ENCODE assay signal across 1 cellular context in the genomic region with DNA sequence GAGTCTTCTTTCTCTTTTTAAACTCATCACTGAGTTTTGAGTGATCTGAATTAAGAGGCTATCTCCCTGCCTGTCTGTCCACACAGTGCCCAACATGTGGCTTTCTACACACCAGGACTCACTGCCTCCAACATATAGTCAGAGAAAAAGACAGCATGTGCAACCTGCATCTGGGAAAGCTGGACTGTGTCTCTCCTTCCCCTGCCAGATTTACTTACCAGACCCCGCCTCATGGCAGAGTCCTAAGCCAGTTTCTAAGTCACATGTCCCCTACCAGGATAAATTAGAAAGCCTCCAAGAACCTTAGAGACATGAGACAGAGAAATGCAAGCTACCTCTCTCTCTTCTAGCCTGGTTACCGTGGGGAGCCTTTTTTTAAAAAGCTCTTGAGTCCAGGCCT.
A peak's percentile ranks its signal among the peaks of the same experiment; 100 is the strongest.
TF ChIP-seq lines count a peak whose summit lies in the region.

No MANE protein-coding gene starts in this region.

TF ChIP-seq in K562, 482 proteins besides CTCF, POLR2A, EP300 and RAD21:
- TF ChIP-seq, protein P1, sequence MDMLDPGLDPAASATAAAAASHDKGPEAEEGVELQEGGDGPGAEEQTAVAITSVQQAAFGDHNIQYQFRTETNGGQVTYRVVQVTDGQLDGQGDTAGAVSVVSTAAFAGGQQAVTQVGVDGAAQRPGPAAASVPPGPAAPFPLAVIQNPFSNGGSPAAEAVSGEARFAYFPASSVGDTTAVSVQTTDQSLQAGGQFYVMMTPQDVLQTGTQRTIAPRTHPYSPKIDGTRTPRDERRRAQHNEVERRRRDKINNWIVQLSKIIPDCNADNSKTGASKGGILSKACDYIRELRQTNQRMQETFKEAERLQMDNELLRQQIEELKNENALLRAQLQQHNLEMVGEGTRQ (CRISPR knock-in tag; IDR thresholded peaks at IDR 0.05) = peak; percentile 10; the same call in 1 of the 2 replicates
- TF ChIP-seq ZNF253 (CRISPR knock-in tag; conservative IDR thresholded peaks at IDR 0.05) = no peak
- TF ChIP-seq DNMT1 (IDR thresholded peaks at IDR 0.05) = no peak
- TF ChIP-seq PHB2 (IDR thresholded peaks at IDR 0.05; ENCODE audit: low read depth) = no peak
